In genomic region chr17:74454197-74455024, GRCh38 we compare ENCODE assay signal across 8 cellular contexts. TPM values are rescaled to one million over a fixed set of nuclear protein-coding genes. Genes with fewer than 3 reads are reported as not detected.
DNase-seq lines count a peak whose midpoint lies in the region; ATAC-seq and TF ChIP-seq lines count a peak whose summit lies in the region.

No MANE protein-coding gene starts in this region.

- peak overlapping the region; percentile 29 for H3K4me3 Mint-ChIP-seq in activated naive CD4-positive, alpha-beta T cell treated with anti-CD3 and anti-CD28 coated beads for 36 hours

- peaks cover 4% of the 10 kb centered on the region for H3K4me1 Mint-ChIP-seq in activated naive CD4-positive, alpha-beta T cell treated with anti-CD3 and anti-CD28 coated beads for 36 hours (ENCODE audit: low read depth)

- ATAC-seq in HG02763 (IDR thresholded peaks at IDR 0.05; ENCODE audit: unreplicated experiment) (peak; percentile 89), GM18870 (IDR thresholded peaks at IDR 0.05; ENCODE audit: unreplicated experiment) (no peak)

- H3K9me3 Mint-ChIP-seq in activated naive CD4-positive, alpha-beta T cell treated with anti-CD3 and anti-CD28 coated beads for 36 hours = no peaks in the 10 kb centered on the region

- DNase-seq in activated naive CD4-positive, alpha-beta T cell treated with anti-CD3 and anti-CD28 coated beads for 36 hours = peak; percentile 77
- no peak for DNase-seq in activated naive CD4-positive, alpha-beta T cell treated with Interleukin-2 at 50 U/mL for 16 hours
- DNase-seq in NCI-H2196 (lab: John Stamatoyannopoulos, UW; ENCODE audit: unreplicated experiment) (peak; percentile 86), ascending aorta (ENCODE audit: low spot score in 2 of 2) (peak in 1 of 2 donors; percentile 95), iPS DF 6.9 (ENCODE audit: low read depth, low spot score) (no peak), retina (peak; percentile 92)

- H3K9me3 ChIP-seq in ascending aorta (no peaks in the 10 kb centered on the region), iPS DF 6.9 (ENCODE audit: control insufficient read depth, insufficient read depth, low read length) (no peaks in the 10 kb centered on the region)

- TF ChIP-seq CTCF in ascending aorta (IDR thresholded peaks at IDR 0.05) = peak in 2 of 3 experiments; percentile 27 to 31

- H3K27ac Mint-ChIP-seq in activated naive CD4-positive, alpha-beta T cell treated with anti-CD3 and anti-CD28 coated beads for 36 hours = no peak overlapping the region

- no CpG with 5 or more reads among the region's 40 CpGs for WGBS in iPS DF 6.9 (ENCODE audit: insufficient coverage, insufficient read length)

- H3K36me3 Mint-ChIP-seq in activated naive CD4-positive, alpha-beta T cell treated with anti-CD3 and anti-CD28 coated beads for 36 hours (ENCODE audit: low read depth) = no peaks in the 10 kb centered on the region

- intact Hi-C loops in activated naive CD4-positive, alpha-beta T cell treated with anti-CD3 and anti-CD28 coated beads for 36 hours (cut with micrococcal nuclease) = loop anchor here (5.0 kb wide), 2 partner anchors 78 to 242 kb away; partner anchors contain the start of genes CD300LB and TTYH2
- intact Hi-C loops in ascending aorta (cut with DNase I) = loop anchor here (1.0 to 10.0 kb wide), 3 partner anchors 24 to 810 kb away; partner anchors contain the start of genes NHERF1 and SDK2

- peak overlapping the region; percentile 94 to 98 for H3K27ac ChIP-seq in ascending aorta
- H3K27ac ChIP-seq in iPS DF 6.9 (ENCODE audit: low read length) = no peak overlapping the region

- CTCF ChIA-PET in activated naive CD4-positive, alpha-beta T cell treated with anti-CD3 and anti-CD28 coated beads for 36 hours (lab: Charles Lee) = interaction anchor here (0.9 to 7.0 kb wide), 7 partner anchors 10 to 86 kb away, joined by 3 to 97 read pairs (median 4); partner anchors contain the start of gene GPR142

- no peaks in the 10 kb centered on the region for H3K27me3 ChIP-seq in ascending aorta
- peaks cover 9% of the 10 kb centered on the region; the same call in 1 of the 2 replicates for H3K27me3 ChIP-seq in iPS DF 6.9 (ENCODE audit: control insufficient read depth, insufficient read depth, low read length)

- H3K4me1 ChIP-seq in ascending aorta (peaks cover 28 to 45% of the 10 kb centered on the region in 2 donors), iPS DF 6.9 (ENCODE audit: control insufficient read depth, insufficient read depth, low read length) (peaks cover 14% of the 10 kb centered on the region)

- peak overlapping the region; percentile 59 to 64 for H3K4me3 ChIP-seq in ascending aorta
- H3K4me3 ChIP-seq in iPS DF 6.9 (ENCODE audit: low read length) = peak overlapping the region; percentile 25; the same call in 1 of the 2 replicates

- H3K27me3 Mint-ChIP-seq in activated naive CD4-positive, alpha-beta T cell treated with anti-CD3 and anti-CD28 coated beads for 36 hours (ENCODE audit: low read depth) = peaks cover 8% of the 10 kb centered on the region

- H3K36me3 ChIP-seq in ascending aorta (no peaks in the 10 kb centered on the region), iPS DF 6.9 (ENCODE audit: control insufficient read depth, insufficient read depth, low read length) (no peaks in the 10 kb centered on the region)

RNA-seq across cellular contexts. Expression of gene CD300A, which starts 12.0 kb away (rescaled TPM):
- 1 to 10 TPM; 1.3 to 1.8 TPM for total RNA-seq in activated naive CD4-positive, alpha-beta T cell treated with anti-CD3 and anti-CD28 coated beads for 36 hours
- total RNA-seq in ascending aorta = 21.9 TPM

RNA-seq across cellular contexts. Expression of gene GPRC5C, which starts 22.5 kb away (rescaled TPM):
- not detected for total RNA-seq in activated naive CD4-positive, alpha-beta T cell treated with anti-CD3 and anti-CD28 coated beads for 36 hours
- 29.1 TPM for total RNA-seq in ascending aorta

Comparison
In these comparisons a context has a peak if more than half of its experiments do, and no peak if none do; other contexts are left out.
1. DNase-seq: peak in activated naive CD4-positive, alpha-beta T cell treated with anti-CD3 and anti-CD28 coated beads for 36 hours (single experiment), NCI-H2196 (single experiment) and retina (single experiment); none in activated naive CD4-positive, alpha-beta T cell treated with Interleukin-2 at 50 U/mL for 16 hours (single experiment) and iPS DF 6.9 (single experiment).
2. RNA of gene GPRC5C, which starts 22.5 kb away (total RNA-seq): 29.1 TPM in ascending aorta (single experiment); not detected in activated naive CD4-positive, alpha-beta T cell treated with anti-CD3 and anti-CD28 coated beads for 36 hours; every median in the first group is over 10 times any median in the second.